Comparison of ENCODE assay signal across 1 cellular context in genomic region chr14:73428354-73428824, GRCh38.
TF ChIP-seq lines count a peak whose summit lies in the region.

No MANE protein-coding gene starts in this region.

TF ChIP-seq in GM23338, 12 proteins besides CTCF, POLR2A, EP300 and RAD21 (continued from another document):
- TF ChIP-seq REST (IDR thresholded peaks at IDR 0.05; ENCODE audit: unreplicated experiment) (no peak), NANOG (IDR thresholded peaks at IDR 0.05; ENCODE audit: borderline replicate concordance) (no peak), CREB1 (CRISPR knock-in tag; IDR thresholded peaks at IDR 0.05; ENCODE audit: low read depth) (no peak)
- TF ChIP-seq, protein P1, sequence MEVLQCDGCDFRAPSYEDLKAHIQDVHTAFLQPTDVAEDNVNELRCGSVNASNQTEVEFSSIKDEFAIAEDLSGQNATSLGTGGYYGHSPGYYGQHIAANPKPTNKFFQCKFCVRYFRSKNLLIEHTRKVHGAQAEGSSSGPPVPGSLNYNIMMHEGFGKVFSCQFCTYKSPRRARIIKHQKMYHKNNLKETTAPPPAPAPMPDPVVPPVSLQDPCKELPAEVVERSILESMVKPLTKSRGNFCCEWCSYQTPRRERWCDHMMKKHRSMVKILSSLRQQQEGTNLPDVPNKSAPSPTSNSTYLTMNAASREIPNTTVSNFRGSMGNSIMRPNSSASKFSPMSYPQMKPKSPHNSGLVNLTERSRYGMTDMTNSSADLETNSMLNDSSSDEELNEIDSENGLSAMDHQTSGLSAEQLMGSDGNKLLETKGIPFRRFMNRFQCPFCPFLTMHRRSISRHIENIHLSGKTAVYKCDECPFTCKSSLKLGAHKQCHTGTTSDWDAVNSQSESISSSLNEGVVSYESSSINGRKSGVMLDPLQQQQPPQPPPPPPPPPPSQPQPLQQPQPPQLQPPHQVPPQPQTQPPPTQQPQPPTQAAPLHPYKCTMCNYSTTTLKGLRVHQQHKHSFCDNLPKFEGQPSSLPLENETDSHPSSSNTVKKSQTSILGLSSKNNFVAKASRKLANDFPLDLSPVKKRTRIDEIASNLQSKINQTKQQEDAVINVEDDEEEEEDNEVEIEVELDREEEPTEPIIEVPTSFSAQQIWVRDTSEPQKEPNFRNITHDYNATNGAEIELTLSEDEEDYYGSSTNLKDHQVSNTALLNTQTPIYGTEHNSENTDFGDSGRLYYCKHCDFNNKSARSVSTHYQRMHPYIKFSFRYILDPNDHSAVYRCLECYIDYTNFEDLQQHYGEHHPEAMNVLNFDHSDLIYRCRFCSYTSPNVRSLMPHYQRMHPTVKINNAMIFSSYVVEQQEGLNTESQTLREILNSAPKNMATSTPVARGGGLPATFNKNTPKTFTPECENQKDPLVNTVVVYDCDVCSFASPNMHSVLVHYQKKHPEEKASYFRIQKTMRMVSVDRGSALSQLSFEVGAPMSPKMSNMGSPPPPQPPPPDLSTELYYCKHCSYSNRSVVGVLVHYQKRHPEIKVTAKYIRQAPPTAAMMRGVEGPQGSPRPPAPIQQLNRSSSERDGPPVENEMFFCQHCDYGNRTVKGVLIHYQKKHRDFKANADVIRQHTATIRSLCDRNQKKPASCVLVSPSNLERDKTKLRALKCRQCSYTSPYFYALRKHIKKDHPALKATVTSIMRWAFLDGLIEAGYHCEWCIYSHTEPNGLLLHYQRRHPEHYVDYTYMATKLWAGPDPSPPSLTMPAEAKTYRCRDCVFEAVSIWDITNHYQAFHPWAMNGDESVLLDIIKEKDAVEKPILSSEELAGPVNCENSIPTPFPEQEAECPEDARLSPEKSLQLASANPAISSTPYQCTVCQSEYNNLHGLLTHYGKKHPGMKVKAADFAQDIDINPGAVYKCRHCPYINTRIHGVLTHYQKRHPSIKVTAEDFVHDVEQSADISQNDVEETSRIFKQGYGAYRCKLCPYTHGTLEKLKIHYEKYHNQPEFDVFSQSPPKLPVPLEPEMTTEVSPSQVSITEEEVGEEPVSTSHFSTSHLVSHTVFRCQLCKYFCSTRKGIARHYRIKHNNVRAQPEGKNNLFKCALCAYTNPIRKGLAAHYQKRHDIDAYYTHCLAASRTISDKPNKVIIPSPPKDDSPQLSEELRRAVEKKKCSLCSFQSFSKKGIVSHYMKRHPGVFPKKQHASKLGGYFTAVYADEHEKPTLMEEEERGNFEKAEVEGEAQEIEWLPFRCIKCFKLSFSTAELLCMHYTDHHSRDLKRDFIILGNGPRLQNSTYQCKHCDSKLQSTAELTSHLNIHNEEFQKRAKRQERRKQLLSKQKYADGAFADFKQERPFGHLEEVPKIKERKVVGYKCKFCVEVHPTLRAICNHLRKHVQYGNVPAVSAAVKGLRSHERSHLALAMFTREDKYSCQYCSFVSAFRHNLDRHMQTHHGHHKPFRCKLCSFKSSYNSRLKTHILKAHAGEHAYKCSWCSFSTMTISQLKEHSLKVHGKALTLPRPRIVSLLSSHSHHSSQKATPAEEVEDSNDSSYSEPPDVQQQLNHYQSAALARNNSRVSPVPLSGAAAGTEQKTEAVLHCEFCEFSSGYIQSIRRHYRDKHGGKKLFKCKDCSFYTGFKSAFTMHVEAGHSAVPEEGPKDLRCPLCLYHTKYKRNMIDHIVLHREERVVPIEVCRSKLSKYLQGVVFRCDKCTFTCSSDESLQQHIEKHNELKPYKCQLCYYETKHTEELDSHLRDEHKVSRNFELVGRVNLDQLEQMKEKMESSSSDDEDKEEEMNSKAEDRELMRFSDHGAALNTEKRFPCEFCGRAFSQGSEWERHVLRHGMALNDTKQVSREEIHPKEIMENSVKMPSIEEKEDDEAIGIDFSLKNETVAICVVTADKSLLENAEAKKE (CRISPR knock-in tag; IDR thresholded peaks at IDR 0.05) = no peak
